8 cellular contexts compared by ENCODE assay signal in the genomic region with DNA sequence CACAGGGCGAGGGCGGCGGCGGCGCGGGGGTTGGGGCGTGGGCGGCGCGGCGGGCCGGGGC. TPM values are rescaled to one million over a fixed set of nuclear protein-coding genes. Genes with fewer than 3 reads are reported as not detected.
DNase-seq lines count a peak whose midpoint lies in the region; ATAC-seq and TF ChIP-seq lines count a peak whose summit lies in the region.

Gene RTN4R, minus strand, starts transcription at position 30 of the 61 bp plus-strand sequence. CDS start 226 bp downstream, outside the sequence.

- peaks cover 10% of the 10 kb centered on the region for H3K4me1 ChIP-seq in CD8-positive, alpha-beta T cell (ENCODE audit: insufficient read depth, low read length)
- no peaks in the 10 kb centered on the region for H3K4me1 ChIP-seq in PC-9 (replicated peaks; ENCODE audit: insufficient read depth)
- H3K4me1 ChIP-seq in esophagus muscularis mucosa: peaks cover 11 to 17% (median 15%) of the 10 kb centered on the region in 4 donors
- no peaks in the 10 kb centered on the region for H3K4me1 ChIP-seq in parathyroid adenoma

- TF ChIP-seq CTCF in CD8-positive, alpha-beta T cell (IDR thresholded peaks at IDR 0.05): no peak
- TF ChIP-seq CTCF in PC-9 (conservative IDR thresholded peaks at IDR 0.05) (no peak), esophagus muscularis mucosa (IDR thresholded peaks at IDR 0.05) (no peak), parathyroid adenoma (IDR thresholded peaks at IDR 0.05) (no peak)

- H3K36me3 Mint-ChIP-seq in CD8-positive, alpha-beta T cell: no peaks in the 10 kb centered on the region

- H2AFZ ChIP-seq in PC-9 (no peak within 1 kb of the TSS), parathyroid adenoma (no peak within 1 kb of the TSS)

- H3K27me3 ChIP-seq in CD8-positive, alpha-beta T cell (ENCODE audit: insufficient read depth, low read length): no peaks in the 10 kb centered on the region
- no peaks in the 10 kb centered on the region for H3K27me3 ChIP-seq in PC-9 (ENCODE audit: insufficient read depth, low read depth)
- peaks cover 0 to 14% (median 0%) of the 10 kb centered on the region in 4 donors for H3K27me3 ChIP-seq in esophagus muscularis mucosa
- H3K27me3 ChIP-seq in parathyroid adenoma (ENCODE audit: control insufficient read depth, insufficient read depth, low read length): no peaks in the 10 kb centered on the region

- no TSS peak for BruUV-seq in PC-9 (replicated peaks; lab: Mats Ljungman, UMichigan)

- no peak for TF ChIP-seq POLR2A in esophagus muscularis mucosa (IDR thresholded peaks at IDR 0.05; ENCODE audit: low read depth)

- H3F3A ChIP-seq in PC-9 (ENCODE audit: insufficient read depth, low read depth): no peaks in the 10 kb centered on the region

- CTCF ChIA-PET in CD8-positive, alpha-beta T cell (lab: Charles Lee): no interaction called here
- CTCF ChIA-PET in PC-9 (lab: Charles Lee): no interaction called here

- H3K4me3 ChIP-seq in CD8-positive, alpha-beta T cell (ENCODE audit: low read depth, low read length): peak within 1 kb of the TSS; percentile 19
- H3K4me3 ChIP-seq in PC-9: peak within 1 kb of the TSS; percentile 45; the same call in 1 of the 2 replicates
- peak within 1 kb of the TSS; percentile 54 to 67 (median 56) for H3K4me3 ChIP-seq in esophagus muscularis mucosa
- peak within 1 kb of the TSS; percentile 34 for H3K4me3 ChIP-seq in parathyroid adenoma (ENCODE audit: low read depth, low read length)

- intact Hi-C loops in CD8-positive, alpha-beta T cell (cut with DNase I, micrococcal nuclease): loop anchor here (1.0 to 5.0 kb wide), 5 partner anchors 23 to 296 kb away; no protein-coding TSS in a partner anchor
- intact Hi-C loops in PC-9 (cut with micrococcal nuclease; ENCODE audit: unreplicated experiment) (no loop called here), esophagus muscularis mucosa (cut with DNase I) (loop anchor here (5.0 kb wide), 1 partner anchor 111 kb away; no protein-coding TSS in a partner anchor)

- H3K36me3 ChIP-seq in CD8-positive, alpha-beta T cell (ENCODE audit: insufficient read depth, low read length): no peaks in the 10 kb centered on the region
- H3K36me3 ChIP-seq in PC-9 (ENCODE audit: low read depth) (no peaks in the 10 kb centered on the region), esophagus muscularis mucosa (no peaks in the 10 kb centered on the region), parathyroid adenoma (ENCODE audit: control insufficient read depth, insufficient read depth, low read length) (no peaks in the 10 kb centered on the region)

- H3K27ac ChIP-seq in CD8-positive, alpha-beta T cell (ENCODE audit: low read depth, low read length): no peak within 1 kb of the TSS
- no peak within 1 kb of the TSS for H3K27ac ChIP-seq in PC-9
- no peak within 1 kb of the TSS for H3K27ac ChIP-seq in esophagus muscularis mucosa (replicated peaks in 1 of 4)
- no peak within 1 kb of the TSS for H3K27ac ChIP-seq in parathyroid adenoma

- no peaks in the 10 kb centered on the region for H3K9me2 ChIP-seq in PC-9 (ENCODE audit: insufficient read depth)

- H4K20me1 ChIP-seq in PC-9 (ENCODE audit: insufficient read depth): no peaks in the 10 kb centered on the region

- peak within 1 kb of the TSS; percentile 74 for H3K4me3 Mint-ChIP-seq in CD8-positive, alpha-beta T cell

- WGBS in esophagus muscularis mucosa: 0% methylated on average over 5 of the region's 12 CpGs

- H3K9me3 ChIP-seq in CD8-positive, alpha-beta T cell (ENCODE audit: low read length): no peaks in the 10 kb centered on the region
- H3K9me3 ChIP-seq in PC-9 (ENCODE audit: insufficient read depth, low read depth) (no peaks in the 10 kb centered on the region), esophagus muscularis mucosa (no peaks in the 10 kb centered on the region), parathyroid adenoma (ENCODE audit: control insufficient read depth, low read length) (no peaks in the 10 kb centered on the region)

- POLR2A ChIA-PET in CD8-positive, alpha-beta T cell (lab: Charles Lee): no interaction called here
- POLR2A ChIA-PET in PC-9 (lab: Charles Lee; ENCODE audit: unreplicated experiment): no interaction called here

- H3K79me2 ChIP-seq in PC-9 (ENCODE audit: low read depth) (no peaks in the 10 kb centered on the region), parathyroid adenoma (no peaks in the 10 kb centered on the region)

- ATAC-seq in CD8-positive, alpha-beta T cell: no peak
- ATAC-seq in GM18861 (IDR thresholded peaks at IDR 0.05; ENCODE audit: unreplicated experiment): no peak

- H3K27ac Mint-ChIP-seq in CD8-positive, alpha-beta T cell: no peak within 1 kb of the TSS

- H3K9me3 Mint-ChIP-seq in CD8-positive, alpha-beta T cell: no peaks in the 10 kb centered on the region

- DNase-seq in CD8-positive, alpha-beta T cell: no peak
- DNase-seq in PC-9 (no peak), esophagus muscularis mucosa (ENCODE audit: extremely low spot score) (no peak), HK-2 (ENCODE audit: unreplicated experiment) (no peak), amniotic stem cell (lab: John Stamatoyannopoulos, UW) (no peak), RKO (ENCODE audit: low spot score) (no peak)

- TF ChIP-seq EP300 in esophagus muscularis mucosa (IDR thresholded peaks at IDR 0.05): no peak

- peak within 1 kb of the TSS; percentile 68 for H3K4me2 ChIP-seq in PC-9
- peak within 1 kb of the TSS; percentile 66 for H3K4me2 ChIP-seq in parathyroid adenoma (ENCODE audit: low read length)

- no peak within 1 kb of the TSS for H3K9ac ChIP-seq in parathyroid adenoma

- H3K27me3 Mint-ChIP-seq in CD8-positive, alpha-beta T cell (ENCODE audit: low read depth): no peaks in the 10 kb centered on the region

- peaks cover 6% of the 10 kb centered on the region for H3K4me1 Mint-ChIP-seq in CD8-positive, alpha-beta T cell (ENCODE audit: low read depth)

RNA-seq across cellular contexts. Expression of gene RTN4R, which starts in this region (rescaled TPM):
- total RNA-seq in CD8-positive, alpha-beta T cell: 1 to 10 TPM; 1.1 to 1.2 TPM
- 5.0 and 7.0 TPM in 2 replicates for total RNA-seq in PC-9 (2021)
- total RNA-seq in esophagus muscularis mucosa: 1 to 10 TPM in 2 of 4 donors, not detected in 2; 1.8 to 2.2 TPM
